8 cellular contexts compared by ENCODE assay signal in genomic region chr22:21462672-21463071, GRCh38. TPM values are rescaled to one million over a fixed set of nuclear protein-coding genes. Genes with fewer than 3 reads are reported as not detected.
A peak's percentile ranks its signal among the peaks of the same experiment; 100 is the strongest.
DNase-seq lines count a peak whose midpoint lies in the region; ATAC-seq, FAIRE-seq and TF ChIP-seq lines count a peak whose summit lies in the region.
"Not testable (repeated sequence)": the region's sequence is repeated elsewhere in the genome, so short reads cannot be mapped to it uniquely, and the experiment has no call there.

No MANE protein-coding gene starts in this region.

- TF ChIP-seq RAD21 in A549 (conservative IDR thresholded peaks at IDR 0.05 in 1 of 2, IDR thresholded peaks at IDR 0.05 in 1 of 2); HepG2 (CRISPR knock-in tag; IDR thresholded peaks at IDR 0.05): not testable (repeated sequence)

- dilution Hi-C loops in endothelial cell of umbilical vein (cut with MboI; ENCODE audit: extremely low pct_ligation_motif_present, low sequenced_read_pairs), result not testable (repeated sequence)

- H4K20me1 ChIP-seq in GM23338 (replicated peaks; ENCODE audit: insufficient read depth); PC-3 (ENCODE audit: low read length); endothelial cell of umbilical vein (replicated peaks; ENCODE audit: control insufficient read depth, extremely low read depth, insufficient read depth, low read length); HepG2 (ENCODE audit: insufficient read depth, low read length): not testable (repeated sequence)

- TF ChIP-seq POLR2A in A549 (IDR thresholded peaks at IDR 0.05; ENCODE audit: low read length); endothelial cell of umbilical vein (IDR thresholded peaks at IDR 0.05; ENCODE audit: low read depth, low read length); HepG2 (IDR thresholded peaks at IDR 0.05; ENCODE audit: insufficient read depth in 1 of 2, low read depth in 2 of 2, low read length in 2 of 2): not testable (repeated sequence)

- CTCF ChIA-PET in A549 (lab: Yijun Ruan, JAX); PC-3 (lab: Charles Lee); activated CD4-positive, alpha-beta T cell treated with anti-CD3 and anti-CD28 coated beads for 36 hours (lab: Charles Lee); endothelial cell of umbilical vein (lab: Charles Lee); HepG2 (lab: Yijun Ruan, JAX; ENCODE audit: low intra/inter-chr PET ratio, low total read pairs): not testable (repeated sequence)

- in situ Hi-C loops in HepG2 (cut with HindIII; ENCODE audit: extremely low pct_ligation_motif_present, low pct_unique_long_range_greater_than_20kb), result not testable (repeated sequence)

- not testable (repeated sequence) for H3K27me3 Mint-ChIP-seq in GM23338 (ENCODE audit: insufficient read depth, low read depth, poor library complexity); activated CD4-positive, alpha-beta T cell treated with anti-CD3 and anti-CD28 coated beads for 36 hours

- not testable (repeated sequence) for H3K4me3 Mint-ChIP-seq in GM23338; activated CD4-positive, alpha-beta T cell treated with anti-CD3 and anti-CD28 coated beads for 36 hours

- not testable (repeated sequence) for DNase-seq in A549 (ENCODE audit: low read depth in 1 of 2, low spot score in 1 of 2); GM23338 (ENCODE audit: low spot score); PC-3; activated CD4-positive, alpha-beta T cell treated with anti-CD3 and anti-CD28 coated beads for 36 hours; endothelial cell of umbilical vein (ENCODE audit: low read depth, low spot score); left cardiac atrium; HepG2 (ENCODE audit: low spot score); sciatic nerve (ENCODE audit: low spot score)

- FAIRE-seq in A549 (lab: Jason Lieb, UNC), result not testable (repeated sequence)
- peak; percentile 91 for FAIRE-seq in endothelial cell of umbilical vein (lab: Jason Lieb, UNC)
- FAIRE-seq in HepG2 (lab: Jason Lieb, UNC), result peak; percentile 86

- H3K9me3 ChIP-seq in A549; PC-3 (ENCODE audit: low read length); endothelial cell of umbilical vein (replicated peaks; ENCODE audit: control insufficient read depth, insufficient read depth, low read length); HepG2 (ENCODE audit: low read length): not testable (repeated sequence)

- not testable (repeated sequence) for H3K9me2 ChIP-seq in GM23338 (ENCODE audit: insufficient read depth); PC-3 (replicated peaks; ENCODE audit: low read length)

- POLR2A ChIA-PET in A549 (lab: Yijun Ruan, JAX); PC-3 (lab: Charles Lee; ENCODE audit: unreplicated experiment); activated CD4-positive, alpha-beta T cell treated with anti-CD3 and anti-CD28 coated beads for 36 hours (lab: Charles Lee); endothelial cell of umbilical vein (lab: Charles Lee); HepG2 (lab: Yijun Ruan, JAX): not testable (repeated sequence)

- not testable (repeated sequence) for H3K27ac ChIP-seq in A549; GM23338 (ENCODE audit: low read depth); PC-3 (ENCODE audit: low read length); endothelial cell of umbilical vein (ENCODE audit: insufficient read depth, low read depth, low read length); HepG2 (ENCODE audit: extremely low read length, insufficient read depth, low read length)

- not testable (repeated sequence) for H3K4me1 ChIP-seq in A549; GM23338 (ENCODE audit: insufficient read depth); PC-3 (ENCODE audit: insufficient read depth, low read length); endothelial cell of umbilical vein (ENCODE audit: control insufficient read depth, extremely low read depth, insufficient read depth, low read length); HepG2 (ENCODE audit: insufficient read depth, low read length)

- not testable (repeated sequence) for H3K27ac Mint-ChIP-seq in GM23338; activated CD4-positive, alpha-beta T cell treated with anti-CD3 and anti-CD28 coated beads for 36 hours

- not testable (repeated sequence) for TF ChIP-seq EP300 in A549 (IDR thresholded peaks at IDR 0.05); HepG2 (IDR thresholded peaks at IDR 0.05; ENCODE audit: low read depth in 2 of 2, low read length in 2 of 2); HepG2 (CRISPR knock-in tag; IDR thresholded peaks at IDR 0.05; ENCODE audit: borderline replicate concordance)

- H3K36me3 Mint-ChIP-seq in GM23338 (ENCODE audit: low read depth); activated CD4-positive, alpha-beta T cell treated with anti-CD3 and anti-CD28 coated beads for 36 hours (ENCODE audit: low read depth): not testable (repeated sequence)

- not testable (repeated sequence) for H3K79me2 ChIP-seq in GM23338 (replicated peaks; ENCODE audit: insufficient read depth); PC-3 (ENCODE audit: low read length); endothelial cell of umbilical vein (ENCODE audit: control insufficient read depth, insufficient read depth, low read length); HepG2 (ENCODE audit: insufficient read depth, low read length)

- intact Hi-C loops in PC-3 (cut with micrococcal nuclease); activated CD4-positive, alpha-beta T cell treated with anti-CD3 and anti-CD28 coated beads for 36 hours (cut with DNase I, micrococcal nuclease); endothelial cell of umbilical vein (cut with micrococcal nuclease); left cardiac atrium (cut with DNase I); HepG2 (cut with micrococcal nuclease; ENCODE audit: unreplicated experiment); sciatic nerve (cut with DNase I): not testable (repeated sequence)

- not testable (repeated sequence) for H3K4me1 Mint-ChIP-seq in GM23338; activated CD4-positive, alpha-beta T cell treated with anti-CD3 and anti-CD28 coated beads for 36 hours

- H3K36me3 ChIP-seq in GM23338 (ENCODE audit: insufficient read depth); PC-3 (ENCODE audit: low read depth, low read length); endothelial cell of umbilical vein (ENCODE audit: control insufficient read depth in 2 of 2, extremely low read depth in 1 of 2, insufficient read depth in 2 of 2, low read length in 2 of 2); HepG2 (replicated peaks in 1 of 2; ENCODE audit: control insufficient read depth in 1 of 2, insufficient read depth in 2 of 2, low read length in 2 of 2): not testable (repeated sequence)

- not testable (repeated sequence) for H3K9ac ChIP-seq in PC-3 (ENCODE audit: low read length); endothelial cell of umbilical vein (replicated peaks; ENCODE audit: extremely low read depth, insufficient read depth, low read length); HepG2 (ENCODE audit: insufficient read depth, low read depth, low read length)

- not testable (repeated sequence) for BruUV-seq in PC-3 (replicated peaks; lab: Mats Ljungman, UMichigan); endothelial cell of umbilical vein (replicated peaks; lab: Mats Ljungman, UMichigan); HepG2 (replicated peaks; lab: Mats Ljungman, UMichigan)

- not testable (repeated sequence) for H3K9me1 ChIP-seq in endothelial cell of umbilical vein (replicated peaks; ENCODE audit: control insufficient read depth, extremely low read depth, insufficient read depth, low read length)

- H3K9me3 Mint-ChIP-seq in GM23338; activated CD4-positive, alpha-beta T cell treated with anti-CD3 and anti-CD28 coated beads for 36 hours (ENCODE audit: low read depth): not testable (repeated sequence)

- not testable (repeated sequence) for H3K27me3 ChIP-seq in GM23338 (ENCODE audit: insufficient read depth); PC-3 (ENCODE audit: low read length); endothelial cell of umbilical vein (ENCODE audit: control insufficient read depth in 2 of 2, insufficient read depth in 2 of 2, low read length in 2 of 2); HepG2 (ENCODE audit: control insufficient read depth in 1 of 2, insufficient read depth in 2 of 2, low read length in 2 of 2)

- ATAC-seq in A549, result peak; percentile 64 to 76; a peak in 4 of 6 replicates
- ATAC-seq in GM23338, result peak; percentile 57
- ATAC-seq in PC-3, result peak; percentile 40; the same call in 1 of the 2 replicates
- peak; percentile 51 for ATAC-seq in activated CD4-positive, alpha-beta T cell treated with anti-CD3 and anti-CD28 coated beads for 36 hours
- peak; percentile 39 to 46 for ATAC-seq in left cardiac atrium
- ATAC-seq in HepG2, result peak; percentile 69
- peak; percentile 71 for ATAC-seq in sciatic nerve

- H2AFZ ChIP-seq in GM23338; PC-3 (ENCODE audit: low read length); endothelial cell of umbilical vein (ENCODE audit: low read depth, low read length); HepG2 (ENCODE audit: low read length): not testable (repeated sequence)

- WGBS in A549 (ENCODE audit: missing lambda C conversion rate), result no CpG with 5 or more reads among the region's 4 CpGs
- 100% methylated on average over 1 of the region's 4 CpGs for WGBS in HepG2 (ENCODE audit: low lambda C conversion rate)

- not testable (repeated sequence) for TF ChIP-seq CTCF in A549 (IDR thresholded peaks at IDR 0.05); GM23338 (conservative IDR thresholded peaks at IDR 0.05; ENCODE audit: low read depth in 2 of 2); PC-3 (conservative IDR thresholded peaks at IDR 0.05; ENCODE audit: low read depth, low read length); endothelial cell of umbilical vein (IDR thresholded peaks at IDR 0.05; ENCODE audit: extremely low read depth in 1 of 2, insufficient read depth in 1 of 2, low read depth in 1 of 2, low read length in 2 of 2); HepG2 (CRISPR knock-in tag; IDR thresholded peaks at IDR 0.05)

- H3F3A ChIP-seq in GM23338 (replicated peaks; ENCODE audit: low read depth); PC-3 (ENCODE audit: low read length, unreplicated experiment): not testable (repeated sequence)

- H3K4me2 ChIP-seq in A549; GM23338; PC-3 (ENCODE audit: low read length); endothelial cell of umbilical vein (ENCODE audit: insufficient read depth, low read length); HepG2 (ENCODE audit: low read depth, low read length): not testable (repeated sequence)

- not testable (repeated sequence) for H3K4me3 ChIP-seq in A549; GM23338; PC-3 (ENCODE audit: low read length); endothelial cell of umbilical vein (replicated peaks in 1 of 3; ENCODE audit: insufficient read depth in 1 of 3, low read depth in 1 of 3, low read length in 3 of 3); HepG2 (replicated peaks in 1 of 3; ENCODE audit: insufficient read depth in 1 of 3, low read depth in 2 of 3, low read length in 3 of 3)

RNA-seq across cellular contexts. Expression of gene TMEM191C, which starts 4.5 kb away (rescaled TPM):
- polyA plus RNA-seq in A549 (2011; rRNA removed) (0.57 and 0.71 TPM in 2 replicates), A549 (2017; fragmentation: RNase III; extraction: RNeasy Plus Mini Kit Qiagen cat#74134 plus additional on column Dnase treatment) (0.44 to 1.2 TPM (median 0.58 TPM) in 3 replicates), GM23338 (2016; fragmentation: Nextera tagmentation; extraction: Ambion mirVana) (2.5 and 6.1 TPM in 2 replicates), endothelial cell of umbilical vein (0.47 and 0.75 TPM in 2 replicates), HepG2 (2011; rRNA removed) (2.9 and 3.3 TPM in 2 replicates)
- 1.4 and 1.5 TPM in 2 replicates for polyA plus RNA-seq in A549 (2012; cell fraction: cytosol; rRNA removed)
- polyA plus RNA-seq in A549 (2012; cell fraction: nucleus; rRNA removed), result 8.5 and 13.2 TPM in 2 replicates
- 0.54 TPM in 1 of 2 replicates, not detected in the other for polyA minus RNA-seq in A549 (2011; rRNA and poly(A)+ RNA removed)
- total RNA-seq in GM23338 (2014; rRNA removed; shearing (Covaris generic)), result 1.1 and 2.8 TPM in 2 replicates
- total RNA-seq in PC-3 (2014; rRNA removed) (6.4 and 6.7 TPM in 2 replicates), endothelial cell of umbilical vein (1.2 and 1.5 TPM in 2 replicates), left cardiac atrium (under 1 TPM; 0.31 to 0.82 TPM), HepG2 (2016; rRNA removed; fragmentation: Illumina TruSeq; extraction: Trizol) (1.2 and 2.9 TPM in 2 replicates), sciatic nerve (1.4 TPM)
- total RNA-seq in activated CD4-positive, alpha-beta T cell treated with anti-CD3 and anti-CD28 coated beads for 36 hours, result 1 to 10 TPM; 1.0 to 1.1 TPM
- 0.08 and 0.15 TPM in 2 replicates for polyA plus RNA-seq in endothelial cell of umbilical vein (2011; cell fraction: cytosol; rRNA removed)
- 1.1 and 2.3 TPM in 2 replicates for polyA plus RNA-seq in endothelial cell of umbilical vein (2011; cell fraction: nucleus; rRNA removed)
- polyA plus RNA-seq in endothelial cell of umbilical vein (2012), result 0.18 and 0.59 TPM in 2 replicates
- polyA minus RNA-seq in endothelial cell of umbilical vein, result 0.38 TPM in 1 of 2 replicates, not detected in the other
- not detected for polyA minus RNA-seq in endothelial cell of umbilical vein (2011; cell fraction: cytosol; rRNA and poly(A)+ RNA removed)
- 0.72 and 0.87 TPM in 2 replicates for polyA minus RNA-seq in endothelial cell of umbilical vein (2011; cell fraction: nucleus; rRNA and poly(A)+ RNA removed)
- 1.9 and 4.2 TPM in 2 replicates for total RNA-seq in HepG2 (2016; cell fraction: cytosol; rRNA removed; fragmentation: Illumina TruSeq; extraction: Trizol; ENCODE audit: low read depth)
- 0.85 and 0.91 TPM in 2 replicates for total RNA-seq in HepG2 (2016; cell fraction: insoluble cytoplasmic fraction; rRNA removed; fragmentation: Illumina TruSeq; extraction: Trizol)
- total RNA-seq in HepG2 (2016; cell fraction: membrane; rRNA removed; fragmentation: Illumina TruSeq; extraction: Trizol), result 1.3 and 1.9 TPM in 2 replicates
- total RNA-seq in HepG2 (2016; cell fraction: nucleus; rRNA removed; fragmentation: Illumina TruSeq; extraction: Trizol), result 1.6 TPM in 2 replicates
- 3.1 and 4.1 TPM in 2 replicates for polyA plus RNA-seq in HepG2 (2011; cell fraction: cytosol; rRNA removed)
- 19.1 and 20.7 TPM in 2 replicates for polyA plus RNA-seq in HepG2 (2011; cell fraction: nucleus; rRNA removed)
- 1.2 and 1.3 TPM in 2 replicates for polyA plus RNA-seq in HepG2 (2012)
- polyA plus RNA-seq in HepG2 (2016; cell fraction: cytosol; fragmentation: Illumina TruSeq; extraction: Trizol; ENCODE audit: low read depth), result 0.45 and 0.86 TPM in 2 replicates
- polyA plus RNA-seq in HepG2 (2016; cell fraction: insoluble cytoplasmic fraction; fragmentation: Illumina TruSeq; extraction: Trizol; ENCODE audit: low read depth), result 0.90 and 1.4 TPM in 2 replicates
- 0.54 and 0.72 TPM in 2 replicates for polyA plus RNA-seq in HepG2 (2016; cell fraction: membrane; fragmentation: Illumina TruSeq; extraction: Trizol; ENCODE audit: low read depth)
- polyA plus RNA-seq in HepG2 (2016; cell fraction: nucleus; fragmentation: Illumina TruSeq; extraction: Trizol; ENCODE audit: insufficient read depth, low read depth), result 3.6 and 4.2 TPM in 2 replicates
- 1.1 and 3.0 TPM in 2 replicates for polyA minus RNA-seq in HepG2 (2011; rRNA and poly(A)+ RNA removed; ENCODE audit: low replicate concordance)
- 1.3 and 2.4 TPM in 2 replicates for polyA minus RNA-seq in HepG2 (2011; cell fraction: cytosol; rRNA and poly(A)+ RNA removed)
- polyA minus RNA-seq in HepG2 (2011; cell fraction: nucleus; rRNA and poly(A)+ RNA removed), result 2.2 and 4.0 TPM in 2 replicates

RNA-seq across cellular contexts. Expression of gene HIC2, which starts 45.5 kb away (rescaled TPM):
- 1.0 and 1.1 TPM in 2 replicates for polyA plus RNA-seq in A549 (2011; rRNA removed)
- polyA plus RNA-seq in A549 (2012; cell fraction: cytosol; rRNA removed), result 1.1 and 1.6 TPM in 2 replicates
- polyA plus RNA-seq in A549 (2012; cell fraction: nucleus; rRNA removed), result 4.6 and 5.2 TPM in 2 replicates
- polyA plus RNA-seq in A549 (2017; fragmentation: RNase III; extraction: RNeasy Plus Mini Kit Qiagen cat#74134 plus additional on column Dnase treatment), result 2.7 to 2.9 TPM (median 2.8 TPM) in 3 replicates
- polyA minus RNA-seq in A549 (2011; rRNA and poly(A)+ RNA removed), result 1.7 and 2.3 TPM in 2 replicates
- total RNA-seq in GM23338 (2014; rRNA removed; shearing (Covaris generic)), result 28.0 and 34.0 TPM in 2 replicates
- 7.7 and 8.0 TPM in 2 replicates for polyA plus RNA-seq in GM23338 (2016; fragmentation: Nextera tagmentation; extraction: Ambion mirVana)
- 3.5 and 4.8 TPM in 2 replicates for total RNA-seq in PC-3 (2014; rRNA removed)
- total RNA-seq in activated CD4-positive, alpha-beta T cell treated with anti-CD3 and anti-CD28 coated beads for 36 hours, result 1 to 10 TPM; 4.1 to 4.2 TPM
- total RNA-seq in endothelial cell of umbilical vein, result 4.9 TPM in 2 replicates
- polyA plus RNA-seq in endothelial cell of umbilical vein, result 1.9 and 2.0 TPM in 2 replicates
- polyA plus RNA-seq in endothelial cell of umbilical vein (2011; cell fraction: cytosol; rRNA removed), result 1.1 and 1.4 TPM in 2 replicates
- polyA plus RNA-seq in endothelial cell of umbilical vein (2011; cell fraction: nucleus; rRNA removed), result 4.9 and 5.3 TPM in 2 replicates
- 2.3 and 2.6 TPM in 2 replicates for polyA plus RNA-seq in endothelial cell of umbilical vein (2012)
- 4.1 and 6.2 TPM in 2 replicates for polyA minus RNA-seq in endothelial cell of umbilical vein
- polyA minus RNA-seq in endothelial cell of umbilical vein (2011; cell fraction: cytosol; rRNA and poly(A)+ RNA removed), result 1.2 TPM
- polyA minus RNA-seq in endothelial cell of umbilical vein (2011; cell fraction: nucleus; rRNA and poly(A)+ RNA removed), result 3.4 and 6.4 TPM in 2 replicates
- 1 to 10 TPM; 1.6 to 2.8 TPM for total RNA-seq in left cardiac atrium
- 11.6 and 13.7 TPM in 2 replicates for total RNA-seq in HepG2 (2016; rRNA removed; fragmentation: Illumina TruSeq; extraction: Trizol)
- total RNA-seq in HepG2 (2016; cell fraction: cytosol; rRNA removed; fragmentation: Illumina TruSeq; extraction: Trizol; ENCODE audit: low read depth), result 1.2 and 1.5 TPM in 2 replicates
- total RNA-seq in HepG2 (2016; cell fraction: insoluble cytoplasmic fraction; rRNA removed; fragmentation: Illumina TruSeq; extraction: Trizol), result 9.7 and 13.2 TPM in 2 replicates
- total RNA-seq in HepG2 (2016; cell fraction: membrane; rRNA removed; fragmentation: Illumina TruSeq; extraction: Trizol), result 4.6 and 5.2 TPM in 2 replicates
- 10.7 and 10.9 TPM in 2 replicates for total RNA-seq in HepG2 (2016; cell fraction: nucleus; rRNA removed; fragmentation: Illumina TruSeq; extraction: Trizol)
- 5.0 and 6.1 TPM in 2 replicates for polyA plus RNA-seq in HepG2 (2011; rRNA removed)
- 4.6 and 4.8 TPM in 2 replicates for polyA plus RNA-seq in HepG2 (2011; cell fraction: cytosol; rRNA removed)
- 14.6 and 16.6 TPM in 2 replicates for polyA plus RNA-seq in HepG2 (2011; cell fraction: nucleus; rRNA removed)
- 12.6 and 12.9 TPM in 2 replicates for polyA plus RNA-seq in HepG2 (2012)
- 0.53 and 0.58 TPM in 2 replicates for polyA plus RNA-seq in HepG2 (2016; cell fraction: cytosol; fragmentation: Illumina TruSeq; extraction: Trizol; ENCODE audit: low read depth)
- 7.8 and 10.0 TPM in 2 replicates for polyA plus RNA-seq in HepG2 (2016; cell fraction: insoluble cytoplasmic fraction; fragmentation: Illumina TruSeq; extraction: Trizol; ENCODE audit: low read depth)
- 1.8 and 2.0 TPM in 2 replicates for polyA plus RNA-seq in HepG2 (2016; cell fraction: membrane; fragmentation: Illumina TruSeq; extraction: Trizol; ENCODE audit: low read depth)
- 14.3 and 15.7 TPM in 2 replicates for polyA plus RNA-seq in HepG2 (2016; cell fraction: nucleus; fragmentation: Illumina TruSeq; extraction: Trizol; ENCODE audit: insufficient read depth, low read depth)
- 2.3 and 19.9 TPM in 2 replicates for polyA minus RNA-seq in HepG2 (2011; rRNA and poly(A)+ RNA removed; ENCODE audit: low replicate concordance)
- polyA minus RNA-seq in HepG2 (2011; cell fraction: cytosol; rRNA and poly(A)+ RNA removed), result 7.5 and 8.9 TPM in 2 replicates
- polyA minus RNA-seq in HepG2 (2011; cell fraction: nucleus; rRNA and poly(A)+ RNA removed), result 10.9 and 11.6 TPM in 2 replicates
- total RNA-seq in sciatic nerve, result 4.8 TPM
